In the genomic region with DNA sequence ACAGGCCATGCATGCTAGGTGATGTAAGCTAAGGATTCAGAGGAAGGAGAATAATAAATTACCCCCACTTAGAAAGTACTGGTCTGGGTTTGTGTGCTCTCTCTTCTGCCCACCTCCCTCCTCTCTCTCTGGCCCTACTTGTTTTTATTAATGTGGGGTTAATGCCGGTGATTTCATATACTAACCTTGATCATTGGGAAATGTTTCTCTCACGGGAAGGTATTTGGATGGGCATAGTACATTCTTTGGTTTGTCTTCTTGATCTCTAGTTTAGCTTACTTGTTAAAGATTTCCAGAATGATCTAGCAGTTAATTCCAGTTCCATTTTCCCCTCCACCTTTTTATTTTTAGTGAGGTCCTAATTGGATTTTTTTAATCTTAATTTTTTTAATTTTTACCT, we compare ENCODE assay signal across 21 cellular contexts.
"Had no signal": no experiment of that assay in that cellular context is flagged by ENCODE, and none has a peak within 500 bp of the region (broad histone marks: within the 10 kb centered on the region; RNA-seq: fewer than 3 reads in every experiment).

No MANE protein-coding gene starts in this region.

- H3K4me1 ChIP-seq: colonic mucosa, upper lobe of right lung had no signal

- ATAC-seq: gastroesophageal sphincter; left colon; mucosa of descending colon; naive thymus-derived CD8-positive, alpha-beta T cell; sciatic nerve; stimulated activated memory B cell treated with anti-CD40 and anti-IgM and Interleukin-4, amounts not matched to agents 10 μg/mL and 1 μg/mL and 100 μg/mL, for 72 hours; upper lobe of right lung had no signal

- H3K27ac ChIP-seq: colonic mucosa, esophagus squamous epithelium, gastroesophageal sphincter, neutrophil, ovary, spleen, testis, tibial nerve, upper lobe of right lung, vagina had no signal

- H3K9me3 ChIP-seq: colonic mucosa, esophagus squamous epithelium, gastroesophageal sphincter, mucosa of descending colon, neutrophil, ovary, spleen, testis, tibial nerve, upper lobe of right lung, vagina had no signal

- H3K27me3 ChIP-seq: colonic mucosa, esophagus squamous epithelium, gastroesophageal sphincter, neutrophil, ovary, spleen, testis, tibial nerve, upper lobe of right lung, vagina had no signal

- H3K36me3 ChIP-seq: colonic mucosa, esophagus squamous epithelium, gastroesophageal sphincter, neutrophil, ovary, tibial nerve, upper lobe of right lung, vagina had no signal

- H3K4me3 ChIP-seq: colonic mucosa, esophagus squamous epithelium, gastroesophageal sphincter, mucosa of descending colon, ovary, spleen, testis, tibial nerve, upper lobe of right lung, vagina had no signal

- DNase-seq: colonic mucosa; dermis blood vessel endothelial cell; esophagus squamous epithelium; foreskin fibroblast; left colon; mucosa of descending colon; naive thymus-derived CD8-positive, alpha-beta T cell; ovary; retina; spleen; stimulated activated CD4-positive, alpha-beta T cell treated with anti-CD3 and anti-CD28 coated beads, Interleukin-15, amount 100 ng/mL, for 24 hours; stimulated activated CD4-positive, alpha-beta T cell treated with anti-CD3 and anti-CD28 coated beads, Interleukin-1b, Interleukin-23, amount 100 ng/mL, for 48 hours; stimulated activated CD4-positive, alpha-beta T cell treated with anti-CD3 and anti-CD28 coated beads, Interleukin-4, amount 100 ng/mL, for 24 hours; testis; upper lobe of right lung had no signal
